In genomic region chr17:64056269-64057005, GRCh38 we compare ENCODE assay signal across 10 cellular contexts. TPM values are rescaled to one million over a fixed set of nuclear protein-coding genes. Genes with fewer than 3 reads are reported as not detected.
DNase-seq lines count a peak whose midpoint lies in the region; ATAC-seq and TF ChIP-seq lines count a peak whose summit lies in the region.
"Had no signal": no experiment of that assay in that cellular context is flagged by ENCODE, and none has a peak within 500 bp of the region (broad histone marks: within the 10 kb centered on the region; RNA-seq: fewer than 3 reads in every experiment).

No MANE protein-coding gene starts in this region.

- H3K27me3 Mint-ChIP-seq in activated T-cell treated with anti-CD3 and anti-CD28 coated beads, Interleukin-2, amount 50 U/mL, for 24 hours: no peaks in the 10 kb centered on the region
- H3K27me3 Mint-ChIP-seq in stimulated activated memory B cell treated with anti-CD40 and anti-IgM and Interleukin-4, amounts not matched to agents 10 μg/mL and 1 μg/mL and 100 μg/mL, for 72 hours: no peaks in the 10 kb centered on the region

- no peak overlapping the region for H2AFZ ChIP-seq in PC-3 (ENCODE audit: low read length)

- no peak overlapping the region; the same call in 1 of the 2 replicates for H3K27ac ChIP-seq in PC-3 (ENCODE audit: low read length)

- H3K9me2 ChIP-seq in PC-3 (replicated peaks; ENCODE audit: low read length): no peaks in the 10 kb centered on the region

- peaks cover 40% of the 10 kb centered on the region for H3K4me1 ChIP-seq in PC-3 (ENCODE audit: insufficient read depth, low read length)

- ATAC-seq in HG02885 (IDR thresholded peaks at IDR 0.05; ENCODE audit: poor library complexity, unreplicated experiment) (peak; percentile 69), PC-3 (peak; percentile 9; the same call in 1 of the 2 replicates)
- ATAC-seq in stimulated activated memory B cell treated with anti-CD40 and anti-IgM and Interleukin-4, amounts not matched to agents 10 μg/mL and 1 μg/mL and 100 μg/mL, for 72 hours: peak; percentile 85

- 0 out of 2 replicates have a peak, but pooled peaks have one; percentile 23 for TF ChIP-seq CTCF in PC-3 (conservative IDR thresholded peaks at IDR 0.05; ENCODE audit: low read depth, low read length)

- DNase-seq in activated T-cell treated with anti-CD3 and anti-CD28 coated beads, Interleukin-2, amount 50 U/mL, for 24 hours: no peak
- no peak for DNase-seq in activated T-cell treated with anti-CD3 and anti-CD28 coated beads, Interleukin-2, amount 50 U/mL, for 48 hours
- DNase-seq in PC-3 (peak; percentile 49), NCI-H187 treated with DMSO at 0.1 percent for 48 hours (lab: John Stamatoyannopoulos, UW) (no peak)
- DNase-seq in stimulated activated CD4-positive, alpha-beta T cell treated with anti-CD3 and anti-CD28 coated beads, Interleukin-1b, Interleukin-23, amount 100 ng/mL, for 48 hours: no peak
- DNase-seq in activated effector memory CD4-positive, alpha-beta T cell treated with Interleukin-2 at 50 U/mL for 16 hours: no peak
- DNase-seq: C1 segment of cervical spinal cord, NCI-H1930 had no signal

- no peaks in the 10 kb centered on the region for H3F3A ChIP-seq in PC-3 (ENCODE audit: low read length, unreplicated experiment)

- H3K36me3 Mint-ChIP-seq in activated T-cell treated with anti-CD3 and anti-CD28 coated beads, Interleukin-2, amount 50 U/mL, for 24 hours (ENCODE audit: low read depth): peaks cover 94% of the 10 kb centered on the region
- H3K36me3 Mint-ChIP-seq in stimulated activated memory B cell treated with anti-CD40 and anti-IgM and Interleukin-4, amounts not matched to agents 10 μg/mL and 1 μg/mL and 100 μg/mL, for 72 hours: peaks cover 43% of the 10 kb centered on the region

- peaks cover 43% of the 10 kb centered on the region for H3K4me1 Mint-ChIP-seq in activated T-cell treated with anti-CD3 and anti-CD28 coated beads, Interleukin-2, amount 50 U/mL, for 24 hours (ENCODE audit: low read depth)
- peaks cover 30% of the 10 kb centered on the region for H3K4me1 Mint-ChIP-seq in stimulated activated memory B cell treated with anti-CD40 and anti-IgM and Interleukin-4, amounts not matched to agents 10 μg/mL and 1 μg/mL and 100 μg/mL, for 72 hours

- CTCF ChIA-PET in PC-3 (lab: Charles Lee): interaction anchor here (1.5 kb wide), 2 partner anchors 27 to 77 kb away, joined by 4 to 15 read pairs; no protein-coding TSS in a partner anchor

- no peaks in the 10 kb centered on the region for H4K20me1 ChIP-seq in PC-3 (ENCODE audit: low read length)

- intact Hi-C loops in PC-3 (cut with micrococcal nuclease): no loop called here

- no TSS peak for BruUV-seq in PC-3 (replicated peaks; lab: Mats Ljungman, UMichigan)

- H3K4me2 ChIP-seq in PC-3 (ENCODE audit: low read length): no peak overlapping the region

- H3K9me3 Mint-ChIP-seq in activated T-cell treated with anti-CD3 and anti-CD28 coated beads, Interleukin-2, amount 50 U/mL, for 24 hours: no peaks in the 10 kb centered on the region
- H3K9me3 Mint-ChIP-seq in stimulated activated memory B cell treated with anti-CD40 and anti-IgM and Interleukin-4, amounts not matched to agents 10 μg/mL and 1 μg/mL and 100 μg/mL, for 72 hours: no peaks in the 10 kb centered on the region

- POLR2A ChIA-PET in PC-3 (lab: Charles Lee; ENCODE audit: unreplicated experiment): no interaction called here

- H3K4me3 Mint-ChIP-seq in activated T-cell treated with anti-CD3 and anti-CD28 coated beads, Interleukin-2, amount 50 U/mL, for 24 hours: no peak overlapping the region
- H3K4me3 Mint-ChIP-seq in stimulated activated memory B cell treated with anti-CD40 and anti-IgM and Interleukin-4, amounts not matched to agents 10 μg/mL and 1 μg/mL and 100 μg/mL, for 72 hours: no peak overlapping the region

- no peak overlapping the region for H3K9ac ChIP-seq in PC-3 (ENCODE audit: low read length)

- H3K9me3 ChIP-seq in PC-3 (ENCODE audit: low read length): no peaks in the 10 kb centered on the region

- H3K4me3 ChIP-seq in PC-3 (ENCODE audit: low read length): no peak overlapping the region

- H3K27me3 ChIP-seq in PC-3 (ENCODE audit: low read length): no peaks in the 10 kb centered on the region

- peaks cover 5% of the 10 kb centered on the region; the same call in 1 of the 2 replicates for H3K36me3 ChIP-seq in PC-3 (ENCODE audit: low read depth, low read length)

- H3K79me2 ChIP-seq in PC-3 (ENCODE audit: low read length): no peaks in the 10 kb centered on the region

- peak overlapping the region; percentile 78 for H3K27ac Mint-ChIP-seq in activated T-cell treated with anti-CD3 and anti-CD28 coated beads, Interleukin-2, amount 50 U/mL, for 24 hours
- H3K27ac Mint-ChIP-seq in stimulated activated memory B cell treated with anti-CD40 and anti-IgM and Interleukin-4, amounts not matched to agents 10 μg/mL and 1 μg/mL and 100 μg/mL, for 72 hours: peak overlapping the region; percentile 25

RNA-seq across cellular contexts. Expression of gene ICAM2, which starts 36.0 kb away (rescaled TPM):
- not detected in 2 replicates for total RNA-seq in PC-3 (2014; rRNA removed)

RNA-seq across cellular contexts. Expression of gene PRR29, which starts 58.3 kb away (rescaled TPM):
- 0.77 and 1.2 TPM in 2 replicates for total RNA-seq in PC-3 (2014; rRNA removed)

Comparison
In these comparisons a context has a peak if more than half of its experiments do, and no peak if none do; other contexts are left out.
1. ATAC-seq: peak in every context shown above with its lines; median percentile 85 in stimulated activated memory B cell treated with anti-CD40 and anti-IgM and Interleukin-4, amounts not matched to agents 10 μg/mL and 1 μg/mL and 100 μg/mL, for 72 hours; 69 in HG02885; 9 in PC-3.